In genomic region chr13:30581582-30581981, GRCh38 we compare ENCODE assay signal across 8 cellular contexts. TPM values are rescaled to one million over a fixed set of nuclear protein-coding genes. Genes with fewer than 3 reads are reported as not detected.
DNase-seq lines count a peak whose midpoint lies in the region; ATAC-seq and TF ChIP-seq lines count a peak whose summit lies in the region.

No MANE protein-coding gene starts in this region.

- BruUV-seq in PC-9 (replicated peaks; lab: Mats Ljungman, UMichigan) = no TSS peak

- H2AFZ ChIP-seq in PC-9 = no peak overlapping the region

- no peaks in the 10 kb centered on the region for H3K36me3 Mint-ChIP-seq in activated T-cell treated with anti-CD3 and anti-CD28 coated beads, Interleukin-2, amount 50 U/mL, for 4 hours (ENCODE audit: insufficient read depth)

- H3K9me2 ChIP-seq in PC-9 (ENCODE audit: insufficient read depth) = no peaks in the 10 kb centered on the region

- no peak overlapping the region for H3K27ac ChIP-seq in PC-9
- H3K27ac ChIP-seq in transverse colon = no peak overlapping the region

- in situ Hi-C loops in transverse colon (cut with MboI; ENCODE audit: low pct_ligation_motif_present in 1 of 4, low pct_unique_long_range_greater_than_20kb in 1 of 4, low sequenced_read_pairs in 3 of 4) = no loop called here

- H3K36me3 ChIP-seq in PC-9 (ENCODE audit: low read depth) = no peaks in the 10 kb centered on the region
- no peaks in the 10 kb centered on the region for H3K36me3 ChIP-seq in transverse colon

- H3F3A ChIP-seq in PC-9 (ENCODE audit: insufficient read depth, low read depth) = peaks cover 19% of the 10 kb centered on the region; the same call in 1 of the 2 replicates

- peaks cover 19% of the 10 kb centered on the region for H3K4me1 Mint-ChIP-seq in activated T-cell treated with anti-CD3 and anti-CD28 coated beads, Interleukin-2, amount 50 U/mL, for 4 hours (ENCODE audit: low read depth)

- TF ChIP-seq EP300 in transverse colon (IDR thresholded peaks at IDR 0.05; ENCODE audit: low read depth) = no peak

- POLR2A ChIA-PET in PC-9 (lab: Charles Lee; ENCODE audit: unreplicated experiment) = no interaction called here

- H3K4me1 ChIP-seq in PC-9 (replicated peaks; ENCODE audit: insufficient read depth) = peaks cover 22% of the 10 kb centered on the region
- peaks cover 0 to 3% (median 0%) of the 10 kb centered on the region in 4 donors for H3K4me1 ChIP-seq in transverse colon

- H3K4me3 Mint-ChIP-seq in activated T-cell treated with anti-CD3 and anti-CD28 coated beads, Interleukin-2, amount 50 U/mL, for 4 hours = no peak overlapping the region

- 12% methylated on average over 1 of the region's 1 CpG; no CpG with 5 or more reads in 1 of the 2 donors for WGBS in transverse colon (ENCODE audit: low coverage in 1 of 2), 2 donors

- H3K27me3 ChIP-seq in PC-9 (ENCODE audit: insufficient read depth, low read depth) (no peaks in the 10 kb centered on the region), transverse colon (no peaks in the 10 kb centered on the region)

- no peaks in the 10 kb centered on the region for H3K79me2 ChIP-seq in PC-9 (ENCODE audit: low read depth)

- intact Hi-C loops in PC-9 (cut with micrococcal nuclease; ENCODE audit: unreplicated experiment) = no loop called here
- intact Hi-C loops in transverse colon (cut with DNase I; ENCODE audit: low total_unique reads) = no loop called here

- no peaks in the 10 kb centered on the region for H4K20me1 ChIP-seq in PC-9 (ENCODE audit: insufficient read depth)

- peak; percentile 47 for TF ChIP-seq CTCF in AG09309 (IDR thresholded peaks at IDR 0.05; ENCODE audit: control insufficient read depth, insufficient read depth, low read depth, low read length, missing control alignments)
- TF ChIP-seq CTCF in GM12865 (IDR thresholded peaks at IDR 0.05; ENCODE audit: insufficient read depth, low read depth, low read length, missing control alignments) = peak; percentile 28
- TF ChIP-seq CTCF in PC-9 (conservative IDR thresholded peaks at IDR 0.05) = peak; percentile 56
- peak; percentile 44 for TF ChIP-seq CTCF in fibroblast of pulmonary artery (IDR thresholded peaks at IDR 0.05; ENCODE audit: low read length, missing control alignments)
- peak in 1 of 5 experiments; percentile 19 for TF ChIP-seq CTCF in transverse colon (IDR thresholded peaks at IDR 0.05)

- CTCF ChIA-PET in PC-9 (lab: Charles Lee) = interaction anchor here (0.5 to 1.5 kb wide), 4 partner anchors 116 to 449 kb away, joined by 3 to 6 read pairs (median 5); partner anchors contain the start of gene UBE2L5

- no peak overlapping the region for H3K4me3 ChIP-seq in AG09309 (ENCODE audit: control insufficient read depth, low read depth, low read length)
- no peak overlapping the region for H3K4me3 ChIP-seq in GM12865 (ENCODE audit: low read depth, low read length)
- no peak overlapping the region for H3K4me3 ChIP-seq in PC-9
- H3K4me3 ChIP-seq in fibroblast of pulmonary artery (replicated peaks; ENCODE audit: low read depth, low read length) = no peak overlapping the region
- H3K4me3 ChIP-seq in transverse colon = no peak overlapping the region

- H3K27me3 Mint-ChIP-seq in activated T-cell treated with anti-CD3 and anti-CD28 coated beads, Interleukin-2, amount 50 U/mL, for 4 hours (ENCODE audit: low read depth) = no peaks in the 10 kb centered on the region

- no peak for ATAC-seq in GM19023 (IDR thresholded peaks at IDR 0.05; ENCODE audit: unreplicated experiment)
- no peak for ATAC-seq in activated T-cell treated with anti-CD3 and anti-CD28 coated beads, Interleukin-2, amount 50 U/mL, for 4 hours

- H3K9me3 ChIP-seq in PC-9 (ENCODE audit: insufficient read depth, low read depth) (no peaks in the 10 kb centered on the region), transverse colon (no peaks in the 10 kb centered on the region)

- DNase-seq in AG09309 (ENCODE audit: low read depth) (no peak), GM12865 (ENCODE audit: low read depth) (peak; percentile 50), PC-9 (peak in 1 of 2 experiments; percentile 5), fibroblast of pulmonary artery (ENCODE audit: low read depth) (peak; percentile 39), transverse colon (no peak), HuH-7 (ENCODE audit: low spot score) (no peak)
- no peak for DNase-seq in activated T-cell treated with anti-CD3 and anti-CD28 coated beads, Interleukin-2, amount 50 U/mL, for 4 hours

- TF ChIP-seq POLR2A in transverse colon (IDR thresholded peaks at IDR 0.05) = no peak

- H3K9me3 Mint-ChIP-seq in activated T-cell treated with anti-CD3 and anti-CD28 coated beads, Interleukin-2, amount 50 U/mL, for 4 hours = no peaks in the 10 kb centered on the region

- no peak overlapping the region for H3K4me2 ChIP-seq in PC-9

RNA-seq across cellular contexts. Expression of gene USPL1, which starts 36.1 kb away (rescaled TPM):
- 8.9 and 10.7 TPM in 2 replicates for total RNA-seq in PC-9 (2021)
- 10 to 100 TPM in 3 of 4 donors, 1 to 10 TPM in 1; 8.6 to 27.3 (median 16.9) TPM for total RNA-seq in transverse colon
- 10 to 100 TPM; 12.9 to 13.7 (median 13.3) TPM for total RNA-seq in activated T-cell treated with anti-CD3 and anti-CD28 coated beads, Interleukin-2, amount 50 U/mL, for 4 hours

Comparison
In these comparisons a context has a peak if more than half of its experiments do, and no peak if none do; other contexts are left out.
1. DNase-seq: peak in GM12865 (single experiment) and fibroblast of pulmonary artery (single experiment); none in AG09309 (single experiment), transverse colon (single experiment), HuH-7 (single experiment) and activated T-cell treated with anti-CD3 and anti-CD28 coated beads, Interleukin-2, amount 50 U/mL, for 4 hours (single experiment).